In the genomic region with DNA sequence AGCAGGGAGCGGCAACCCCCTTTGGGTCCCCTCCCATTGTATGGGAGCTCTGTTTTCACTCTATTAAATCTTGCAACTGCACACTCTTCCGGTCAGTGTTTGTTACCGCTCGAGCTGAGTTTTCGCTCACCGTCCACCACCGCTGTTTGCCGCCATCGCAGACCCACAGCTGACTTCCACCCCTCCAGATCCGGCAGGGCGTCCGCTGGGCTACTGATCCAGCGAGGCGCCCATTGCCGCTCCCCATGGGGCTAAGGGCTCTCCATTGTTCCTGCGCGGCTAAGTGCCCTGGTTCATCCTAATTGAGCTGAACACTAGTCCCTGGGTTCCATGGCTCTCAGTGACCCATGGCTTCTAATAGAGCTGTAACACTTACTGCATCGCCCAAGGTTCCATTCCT, we compare ENCODE assay signal across 24 cellular contexts.
DNase-seq lines count a peak whose midpoint lies in the region; ATAC-seq and TF ChIP-seq lines count a peak whose summit lies in the region.
"Had no signal": no experiment of that assay in that cellular context is flagged by ENCODE, and none has a peak within 500 bp of the region (broad histone marks: within the 10 kb centered on the region; RNA-seq: fewer than 3 reads in every experiment).

No MANE protein-coding gene starts in this region.

- H3K4me1 ChIP-seq in GM23338 (ENCODE audit: insufficient read depth): no peaks in the 10 kb centered on the region
- no peaks in the 10 kb centered on the region for H3K4me1 ChIP-seq in H9 (ENCODE audit: insufficient read depth, low read length)
- no peaks in the 10 kb centered on the region for H3K4me1 ChIP-seq in neuronal stem cell (ENCODE audit: control insufficient read depth in 2 of 2, insufficient read depth in 1 of 2, low read depth in 1 of 2, low read length in 2 of 2)
- H3K4me1 ChIP-seq: BE2C, BLaER1 had no signal

- no peaks in the 10 kb centered on the region for H4K20me1 ChIP-seq in GM23338 (replicated peaks; ENCODE audit: insufficient read depth)
- no peaks in the 10 kb centered on the region for H4K20me1 ChIP-seq in H9 (ENCODE audit: control insufficient read depth, insufficient read depth, insufficient read length)
- H4K20me1 ChIP-seq: BLaER1 had no signal

- H3K36me3 ChIP-seq in GM23338 (ENCODE audit: insufficient read depth) (no peaks in the 10 kb centered on the region), neuronal stem cell (replicated peaks in 1 of 2; ENCODE audit: control insufficient read depth in 2 of 2, insufficient read depth in 2 of 2, low read length in 2 of 2) (no peaks in the 10 kb centered on the region)
- H3K36me3 ChIP-seq: BE2C, BLaER1 had no signal

- H2BK12ac ChIP-seq in H9 (ENCODE audit: insufficient read length, low read depth, low read length) (no peak overlapping the region), neuronal stem cell (ENCODE audit: low read length) (no peak overlapping the region)

- H3K4me1 Mint-ChIP-seq in GM23338 (no peaks in the 10 kb centered on the region), H9 (peaks cover 5 to 7% of the 10 kb centered on the region in 2 experiments; a peak in 2 of 4 replicates)
- H3K4me1 Mint-ChIP-seq: CD14-positive monocyte; CD4-positive, alpha-beta memory T cell; CD4-positive, CD25-positive, alpha-beta regulatory T cell; CD8-positive, alpha-beta memory T cell had no signal

- H3K23me2 ChIP-seq in H9 (ENCODE audit: insufficient read length, low read depth, low read length, poor library complexity, severe bottlenecking): no peaks in the 10 kb centered on the region

- DNase-seq in GM23338 (ENCODE audit: low spot score) (no peak), H9 (no peak), neuronal stem cell (ENCODE audit: low spot score) (no peak), NCI-H82 treated with DMSO at 0.1 percent for 48 hours (lab: John Stamatoyannopoulos, UW; ENCODE audit: unreplicated experiment) (no peak), Kasumi-1 (lab: John Stamatoyannopoulos, UW) (no peak), left cardiac atrium (no peak)
- DNase-seq: 8988T; ACHN; BE2C; C1 segment of cervical spinal cord; CD4-positive, alpha-beta memory T cell; CD4-positive, CD25-positive, alpha-beta regulatory T cell; CD8-positive, alpha-beta memory T cell; COR-L47; DMS 273 treated with DMSO at 0.1 percent for 48 hours; DMS153; DMS53; DMS79; DND-41; EL; GDM1 had no signal

- H2BK5ac ChIP-seq in H9 (ENCODE audit: insufficient read length, low read length) (no peak overlapping the region), neuronal stem cell (ENCODE audit: low read length) (no peak overlapping the region)

- no peak overlapping the region for H4K8ac ChIP-seq in H9 (replicated peaks; ENCODE audit: insufficient read length, low read depth, low read length)
- peak overlapping the region; percentile 57 for H4K8ac ChIP-seq in neuronal stem cell (ENCODE audit: low read depth, low read length)

- intact Hi-C loops in left cardiac atrium (cut with DNase I): no loop called here

- H3K4me2 ChIP-seq in GM23338 (no peak overlapping the region), H9 (ENCODE audit: insufficient read depth, insufficient read length, low read length) (no peak overlapping the region), neuronal stem cell (ENCODE audit: insufficient read depth, low read length, poor library complexity, severe bottlenecking) (no peak overlapping the region)
- H3K4me2 ChIP-seq: BLaER1 had no signal

- H3K27me3 Mint-ChIP-seq in GM23338 (ENCODE audit: insufficient read depth, low read depth, poor library complexity) (peaks cover 2% of the 10 kb centered on the region), H9 (ENCODE audit: low read depth) (peaks cover 3% of the 10 kb centered on the region)
- H3K27me3 Mint-ChIP-seq: CD4-positive, alpha-beta memory T cell; CD4-positive, CD25-positive, alpha-beta regulatory T cell had no signal

- H3K4ac ChIP-seq in H9 (ENCODE audit: low read depth, low read length): no peak overlapping the region
- H3K4ac ChIP-seq in neuronal stem cell (ENCODE audit: low read length): no peak overlapping the region

- no peak overlapping the region for H4K91ac ChIP-seq in H9 (ENCODE audit: insufficient read length, low read depth, low read length)
- no peak overlapping the region for H4K91ac ChIP-seq in neuronal stem cell (ENCODE audit: low read depth, low read length, poor library complexity)

- H3K79me1 ChIP-seq in H9 (ENCODE audit: insufficient read depth, low read depth, low read length, poor library complexity, severe bottlenecking): no peaks in the 10 kb centered on the region
- no peaks in the 10 kb centered on the region for H3K79me1 ChIP-seq in neuronal stem cell (ENCODE audit: low read depth, low read length)

- H3K9me2 ChIP-seq in GM23338 (ENCODE audit: insufficient read depth): no peaks in the 10 kb centered on the region

- TF ChIP-seq CTCF in GM23338 (conservative IDR thresholded peaks at IDR 0.05; ENCODE audit: low read depth in 2 of 2) (no peak), H9 (conservative IDR thresholded peaks at IDR 0.05) (no peak)

- no peak overlapping the region for H3K27ac Mint-ChIP-seq in GM23338
- H3K27ac Mint-ChIP-seq in H9: no peak overlapping the region
- H3K27ac Mint-ChIP-seq: CD4-positive, alpha-beta memory T cell; CD4-positive, CD25-positive, alpha-beta regulatory T cell; CD8-positive, alpha-beta memory T cell had no signal

- H3K27me3 ChIP-seq in GM23338 (ENCODE audit: insufficient read depth) (no peaks in the 10 kb centered on the region), H9 (ENCODE audit: insufficient read depth, low read length) (no peaks in the 10 kb centered on the region), neuronal stem cell (ENCODE audit: control insufficient read depth in 3 of 3, insufficient read depth in 3 of 3, low read depth in 1 of 3, low read length in 3 of 3) (no peaks in the 10 kb centered on the region)
- H3K27me3 ChIP-seq: BE2C, BLaER1 had no signal

- H3K4me3 Mint-ChIP-seq in GM23338 (no peak overlapping the region), H9 (no peak overlapping the region)
- H3K4me3 Mint-ChIP-seq: CD14-positive monocyte; CD4-positive, alpha-beta memory T cell; CD4-positive, CD25-positive, alpha-beta regulatory T cell; CD8-positive, alpha-beta memory T cell had no signal

- no peak overlapping the region for H2AK5ac ChIP-seq in H9 (ENCODE audit: insufficient read length, low read length)
- no peak overlapping the region for H2AK5ac ChIP-seq in neuronal stem cell (ENCODE audit: low read depth, low read length)

- H2BK15ac ChIP-seq in H9 (ENCODE audit: low read depth, low read length) (no peak overlapping the region; the same call in 1 of the 2 replicates), neuronal stem cell (ENCODE audit: low read length) (no peak overlapping the region)

- no peak overlapping the region for H4K5ac ChIP-seq in H9 (ENCODE audit: insufficient read length, low read depth, low read length)

- H3K36me3 Mint-ChIP-seq in GM23338 (ENCODE audit: low read depth) (no peaks in the 10 kb centered on the region), H9 (ENCODE audit: insufficient read depth in 1 of 3, low read depth in 3 of 3) (peaks cover 0 to 3% (median 1%) of the 10 kb centered on the region in 3 experiments; a peak in 2 of 7 replicates)
- H3K36me3 Mint-ChIP-seq: CD14-positive monocyte; CD4-positive, alpha-beta memory T cell; CD4-positive, CD25-positive, alpha-beta regulatory T cell; CD8-positive, alpha-beta memory T cell had no signal

- H3K56ac ChIP-seq in H9 (ENCODE audit: insufficient read length, low read depth, low read length): no peak overlapping the region

- no peak overlapping the region for H3K18ac ChIP-seq in H9 (ENCODE audit: insufficient read length, low read depth, low read length)
- H3K18ac ChIP-seq in neuronal stem cell (ENCODE audit: low read length): peak overlapping the region; percentile 60

- no peak overlapping the region for H3K4me3 ChIP-seq in GM23338
- H3K4me3 ChIP-seq in neuronal stem cell (ENCODE audit: low read length in 2 of 2): no peak overlapping the region
- H3K4me3 ChIP-seq: BLaER1, GM12878 had no signal

- no peak overlapping the region for H3T11ph ChIP-seq in H9 (ENCODE audit: low read length)

- ATAC-seq in GM23338: no peak
- no peak for ATAC-seq in left cardiac atrium
- ATAC-seq: GM12878 had no signal

- H3K9me3 ChIP-seq in H9 (ENCODE audit: control insufficient read depth, low read depth, low read length) (no peaks in the 10 kb centered on the region), neuronal stem cell (replicated peaks in 1 of 2; ENCODE audit: control insufficient read depth in 2 of 2, insufficient read depth in 1 of 2, low read depth in 1 of 2, low read length in 2 of 2) (no peaks in the 10 kb centered on the region)
- H3K9me3 ChIP-seq: BE2C, BLaER1 had no signal

- no peaks in the 10 kb centered on the region for H3F3A ChIP-seq in GM23338 (replicated peaks; ENCODE audit: low read depth)

- H2AFZ ChIP-seq in GM23338: peak overlapping the region; percentile 80; the same call in 1 of the 2 replicates
- H2AFZ ChIP-seq in H9 (ENCODE audit: low read length): peak overlapping the region; percentile 40
- H2AFZ ChIP-seq in neuronal stem cell (ENCODE audit: low read length): no peak overlapping the region

- H2BK120ac ChIP-seq in H9 (ENCODE audit: low read depth, low read length, poor library complexity, severe bottlenecking) (no peak overlapping the region), neuronal stem cell (ENCODE audit: low read depth, low read length) (no peak overlapping the region)

- H3K14ac ChIP-seq in H9 (ENCODE audit: insufficient read depth, low read length) (no peak overlapping the region), neuronal stem cell (ENCODE audit: low read length) (no peak overlapping the region)

- no peak overlapping the region for H3K27ac ChIP-seq in GM23338 (ENCODE audit: low read depth)
- no peak overlapping the region for H3K27ac ChIP-seq in H9 (ENCODE audit: insufficient read length, low read depth, low read length)
- H3K27ac ChIP-seq in neuronal stem cell (replicated peaks; ENCODE audit: low read length): no peak overlapping the region
- H3K27ac ChIP-seq: BLaER1 had no signal

- no peak overlapping the region for H2BK20ac ChIP-seq in H9 (ENCODE audit: low read depth, low read length, poor library complexity, severe bottlenecking)

- H3K79me2 ChIP-seq in GM23338 (replicated peaks; ENCODE audit: insufficient read depth) (no peaks in the 10 kb centered on the region), H9 (ENCODE audit: insufficient read depth, low read length) (no peaks in the 10 kb centered on the region)

- no peak overlapping the region for H3K23ac ChIP-seq in H9 (ENCODE audit: insufficient read length, low read depth, low read length)
- no peak overlapping the region for H3K23ac ChIP-seq in neuronal stem cell (ENCODE audit: low read depth, low read length, poor library complexity)

- H3K9ac ChIP-seq in H9 (ENCODE audit: extremely low read depth, insufficient read length, low read length): no peak overlapping the region
- no peak overlapping the region for H3K9ac ChIP-seq in neuronal stem cell (ENCODE audit: low read depth, low read length, poor library complexity)
- H3K9ac ChIP-seq: BLaER1 had no signal

- H3K9me3 Mint-ChIP-seq in GM23338: no peaks in the 10 kb centered on the region
- no peaks in the 10 kb centered on the region for H3K9me3 Mint-ChIP-seq in H9

- WGBS in H9 (ENCODE audit: extremely low coverage, insufficient read length, low lambda C conversion rate): no CpG with 5 or more reads among the region's 18 CpGs
- no CpG with 5 or more reads among the region's 18 CpGs for WGBS in neuronal stem cell (ENCODE audit: extremely low coverage in 2 of 2, insufficient read length in 2 of 2, insufficient replicate concordance in 1 of 2), 2 donors

TF ChIP-seq in GM23338, 12 proteins besides CTCF, POLR2A, EP300 and RAD21 (continues in another document):
- no peak for TF ChIP-seq ZNF331 (CRISPR knock-in tag; IDR thresholded peaks at IDR 0.05; ENCODE audit: low read depth)
